In the genomic region with DNA sequence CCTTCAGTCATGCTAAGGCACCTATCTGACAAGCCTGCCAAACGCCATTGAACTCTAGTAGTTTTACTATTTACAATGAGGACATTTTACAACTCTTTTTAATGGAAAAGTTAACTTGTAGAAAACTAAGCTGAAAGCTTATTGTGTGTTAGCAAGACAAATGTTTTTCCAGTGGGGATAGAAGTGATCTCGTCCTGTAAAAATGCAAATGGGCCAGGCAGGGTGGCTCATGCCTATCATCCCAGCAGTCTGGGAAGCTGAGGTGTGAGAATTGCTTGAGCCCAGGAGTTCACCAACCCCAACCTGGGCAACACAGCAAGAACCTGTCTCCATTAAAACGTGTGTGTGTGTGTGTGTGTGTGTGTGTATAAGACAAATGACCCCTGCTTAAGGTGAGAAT, we compare ENCODE assay signal across 10 cellular contexts. TPM values are rescaled to one million over a fixed set of nuclear protein-coding genes. Genes with fewer than 3 reads are reported as not detected.
A peak's percentile ranks its signal among the peaks of the same experiment; 100 is the strongest.
DNase-seq lines count a peak whose midpoint lies in the region; ATAC-seq, FAIRE-seq and TF ChIP-seq lines count a peak whose summit lies in the region.
"Had no signal": no experiment of that assay in that cellular context is flagged by ENCODE, and none has a peak within 500 bp of the region (broad histone marks: within the 10 kb centered on the region; RNA-seq: fewer than 3 reads in every experiment).

No MANE protein-coding gene starts in this region.

- H3K9me3 Mint-ChIP-seq in CD8-positive, alpha-beta T cell, result no peaks in the 10 kb centered on the region
- no peaks in the 10 kb centered on the region for H3K9me3 Mint-ChIP-seq in neural crest cell

- H3K4me2 ChIP-seq in KMS-11, result peak overlapping the region; percentile 86

- intact Hi-C loops in CD8-positive, alpha-beta T cell (cut with DNase I, micrococcal nuclease), result loop anchor here (2.0 to 10.0 kb wide), 7 partner anchors 19 to 534 kb away; partner anchors contain the start of genes ZNF713 (in 2 of the 2), CCT6A (in 1 of the 2), CHCHD2 (in 1 of the 2) and LANCL2 (in 1 of the 2)

- H3K4me3 ChIP-seq in CD8-positive, alpha-beta T cell (ENCODE audit: low read depth, low read length), result no peak overlapping the region
- H3K4me3 ChIP-seq in KMS-11 (IDR thresholded peaks at IDR 0.05; ENCODE audit: insufficient read depth, low read depth, low read length) (no peak overlapping the region), bronchial epithelial cell (ENCODE audit: low read depth, low read length) (no peak overlapping the region)

- H4K20me1 ChIP-seq in KMS-11 (ENCODE audit: insufficient read depth), result no peaks in the 10 kb centered on the region

- FAIRE-seq in bronchial epithelial cell (lab: Jason Lieb, UNC), result no peak

- H3K4me3 Mint-ChIP-seq in CD8-positive, alpha-beta T cell, result peak overlapping the region; percentile 85
- peak overlapping the region; percentile 86 for H3K4me3 Mint-ChIP-seq in neural crest cell

- no peak overlapping the region for H3K9ac ChIP-seq in KMS-11

- CTCF ChIA-PET in CD8-positive, alpha-beta T cell (lab: Charles Lee), result interaction anchor here (0.7 to 2.7 kb wide), 9 partner anchors 15 to 139 kb away, joined by 3 to 14 read pairs (median 4); no protein-coding TSS in a partner anchor

- peaks cover 45% of the 10 kb centered on the region for H3K4me1 ChIP-seq in CD8-positive, alpha-beta T cell (ENCODE audit: insufficient read depth, low read length)
- H3K4me1 ChIP-seq in KMS-11 (ENCODE audit: low read depth, poor library complexity, severe bottlenecking), result peaks cover 51% of the 10 kb centered on the region

- H3K27me3 ChIP-seq in CD8-positive, alpha-beta T cell (ENCODE audit: insufficient read depth, low read length), result no peaks in the 10 kb centered on the region
- H3K27me3 ChIP-seq in KMS-11 (ENCODE audit: insufficient read depth, low read depth) (no peaks in the 10 kb centered on the region), bronchial epithelial cell (ENCODE audit: control insufficient read depth, insufficient read depth, low read length) (no peaks in the 10 kb centered on the region)

- peaks cover 7% of the 10 kb centered on the region for H3K36me3 Mint-ChIP-seq in CD8-positive, alpha-beta T cell
- no peaks in the 10 kb centered on the region for H3K36me3 Mint-ChIP-seq in neural crest cell (ENCODE audit: low read depth)

- peak overlapping the region; percentile 84; the same call in 1 of the 2 replicates for H2AFZ ChIP-seq in KMS-11 (ENCODE audit: low read depth)

- no peaks in the 10 kb centered on the region for H3K36me3 ChIP-seq in CD8-positive, alpha-beta T cell (ENCODE audit: insufficient read depth, low read length)
- H3K36me3 ChIP-seq in KMS-11 (ENCODE audit: insufficient read depth) (no peaks in the 10 kb centered on the region), bronchial epithelial cell (ENCODE audit: control insufficient read depth, insufficient read depth, low read length) (no peaks in the 10 kb centered on the region)
- H3K36me3 ChIP-seq: lower lobe of right lung had no signal

- peaks cover 48% of the 10 kb centered on the region for H3K4me1 Mint-ChIP-seq in CD8-positive, alpha-beta T cell (ENCODE audit: low read depth)
- peaks cover 29% of the 10 kb centered on the region for H3K4me1 Mint-ChIP-seq in neural crest cell

- no peak overlapping the region for H3K27ac ChIP-seq in CD8-positive, alpha-beta T cell (ENCODE audit: low read depth, low read length)
- H3K27ac ChIP-seq in KMS-11, result peak overlapping the region; percentile 33; the same call in 1 of the 2 replicates

- DNase-seq in CD8-positive, alpha-beta T cell, result peak in 1 of 7 experiments; percentile 13
- DNase-seq in bronchial epithelial cell (ENCODE audit: low read depth) (peak; percentile 33), neural crest cell (ENCODE audit: low read depth, low spot score) (no peak), dedifferentiated amniotic fluid mesenchymal stem cell (ENCODE audit: extremely low spot score) (no peak), GM03348 (ENCODE audit: low spot score) (no peak)
- DNase-seq: amniotic stem cell, lower lobe of right lung had no signal

- H3K27me3 Mint-ChIP-seq in CD8-positive, alpha-beta T cell (ENCODE audit: low read depth), result no peaks in the 10 kb centered on the region
- peaks cover 36% of the 10 kb centered on the region for H3K27me3 Mint-ChIP-seq in neural crest cell (ENCODE audit: low read depth)

- peak overlapping the region; percentile 91 for H3K27ac Mint-ChIP-seq in CD8-positive, alpha-beta T cell
- H3K27ac Mint-ChIP-seq in neural crest cell (ENCODE audit: unreplicated experiment), result no peak overlapping the region

- TF ChIP-seq CTCF in CD8-positive, alpha-beta T cell (IDR thresholded peaks at IDR 0.05), result no peak
- TF ChIP-seq CTCF in KMS-11 (conservative IDR thresholded peaks at IDR 0.05; ENCODE audit: low read depth, low read length), result no peak
- TF ChIP-seq CTCF in bronchial epithelial cell (IDR thresholded peaks at IDR 0.05; ENCODE audit: insufficient read depth, low read length, severe bottlenecking), result no peak
- TF ChIP-seq CTCF in neural crest cell (conservative IDR thresholded peaks at IDR 0.05), result no peak

- no peak for ATAC-seq in CD8-positive, alpha-beta T cell
- ATAC-seq in HG03159 (IDR thresholded peaks at IDR 0.05; ENCODE audit: unreplicated experiment) (no peak), HG02571 (IDR thresholded peaks at IDR 0.05; ENCODE audit: unreplicated experiment) (no peak)

- no peaks in the 10 kb centered on the region for H3K9me3 ChIP-seq in CD8-positive, alpha-beta T cell (ENCODE audit: low read length)
- H3K9me3 ChIP-seq: lower lobe of right lung had no signal

- peaks cover 41% of the 10 kb centered on the region for H3K79me2 ChIP-seq in KMS-11 (ENCODE audit: insufficient read depth, low read depth)

- POLR2A ChIA-PET in CD8-positive, alpha-beta T cell (lab: Charles Lee), result interaction anchor here (0.6 to 3.6 kb wide), 10 partner anchors 11 to 390 kb away, joined by 3 to 21 read pairs (median 4); partner anchors contain the start of gene LANCL2

RNA-seq across cellular contexts. Expression of gene VOPP1, which starts 1.2 kb away (rescaled TPM):
- 10 to 100 TPM; 38.7 to 38.9 TPM for total RNA-seq in CD8-positive, alpha-beta T cell
- 41.6 and 97.9 TPM in 2 replicates for total RNA-seq in bronchial epithelial cell
- total RNA-seq in neural crest cell, result 50.7 and 51.6 TPM in 2 replicates
